8 cellular contexts compared by ENCODE assay signal in the genomic region with DNA sequence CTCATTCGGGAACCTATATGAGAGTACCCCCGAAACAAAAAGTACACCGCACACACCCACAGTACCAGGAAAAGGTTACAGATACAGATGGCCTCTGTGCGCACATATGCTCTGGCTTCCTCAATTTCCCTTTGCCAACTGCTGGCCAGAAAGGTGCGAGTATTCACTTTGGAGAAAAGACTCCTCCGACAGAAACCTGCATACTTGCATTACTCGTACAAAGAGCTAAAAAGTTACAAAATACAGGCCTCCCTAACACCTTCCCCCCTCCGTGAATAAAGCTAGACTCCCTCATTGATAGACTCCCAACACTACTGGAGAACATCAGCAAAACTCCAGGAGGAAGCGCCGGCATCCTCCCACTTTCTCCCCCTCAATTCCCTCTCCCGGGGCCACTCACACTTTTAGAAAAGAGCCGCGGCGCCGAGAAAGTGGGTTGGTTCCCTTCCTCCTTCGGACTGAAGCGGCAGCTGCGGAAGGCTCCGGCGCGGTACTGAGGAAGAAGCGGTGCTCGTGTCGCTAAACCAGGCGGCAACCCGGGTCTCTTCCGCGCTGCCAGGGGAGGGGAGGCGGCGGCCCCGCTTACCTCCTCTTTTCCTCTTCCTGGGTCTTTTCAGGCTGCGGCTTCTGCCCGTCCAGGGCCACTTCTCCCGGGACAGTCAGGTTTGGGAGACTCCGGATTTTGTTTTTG. TPM values are rescaled to one million over a fixed set of nuclear protein-coding genes. Genes with fewer than 3 reads are reported as not detected.
DNase-seq lines count a peak whose midpoint lies in the region; ATAC-seq and TF ChIP-seq lines count a peak whose summit lies in the region.

No MANE protein-coding gene starts in this region.

- H3K9me3 Mint-ChIP-seq in naive B cell, result no peaks in the 10 kb centered on the region

- DNase-seq in ELF-1 (ENCODE audit: low read depth, low spot score) (peak; percentile 41), NAMALWA (ENCODE audit: low spot score) (peak; percentile 70), erythroblast (lab: John Stamatoyannopoulos, UW) (peak; percentile 61 to 75), naive B cell (peak; percentile 64), testis (peak; percentile 55)
- DNase-seq in activated CD8-positive, alpha-beta memory T cell treated with anti-CD3 and anti-CD28 coated beads, Interleukin-2, amount 50 U/mL, for 48 hours, result peak; percentile 74

- peak; percentile 22 for TF ChIP-seq POLR2A in erythroblast (IDR thresholded peaks at IDR 0.05; ENCODE audit: low read length)
- TF ChIP-seq POLR2A in testis (IDR thresholded peaks at IDR 0.05), result no peak

- H3K27ac ChIP-seq in testis, result peak overlapping the region; percentile 86 to 90

- H3K27me3 ChIP-seq in testis, result no peaks in the 10 kb centered on the region

- H3K4me1 Mint-ChIP-seq in naive B cell, result peaks cover 50 to 62% (median 60%) of the 10 kb centered on the region in 3 donors

- peak overlapping the region; percentile 92 to 98 (median 97) for H3K27ac Mint-ChIP-seq in naive B cell

- H3K4me3 ChIP-seq in testis, result peak overlapping the region; percentile 99 to 100

- no peaks in the 10 kb centered on the region for H3K36me3 Mint-ChIP-seq in naive B cell

- no peaks in the 10 kb centered on the region for H3K9me3 ChIP-seq in testis

- intact Hi-C loops in testis (cut with DNase I; ENCODE audit: low total_unique reads), result no loop called here

- H3K4me1 ChIP-seq in testis, result peaks cover 19% of the 10 kb centered on the region

- peak overlapping the region; percentile 92 to 98 (median 96) for H3K4me3 Mint-ChIP-seq in naive B cell

- H3K36me3 ChIP-seq in testis (ENCODE audit: low read depth, missing control alignments), result no peaks in the 10 kb centered on the region

- H3K27me3 Mint-ChIP-seq in naive B cell, result no peaks in the 10 kb centered on the region

- ATAC-seq in naive B cell (ENCODE audit: low read depth in 2 of 2) (peak; percentile 9 to 11), GM21528 (IDR thresholded peaks at IDR 0.05; ENCODE audit: low FRiP score, unreplicated experiment) (no peak), HG03521 (IDR thresholded peaks at IDR 0.05; ENCODE audit: unreplicated experiment) (no peak)

- TF ChIP-seq CTCF in testis (IDR thresholded peaks at IDR 0.05), result no peak

- 1 to 2% methylated on average over 34 to 35 of the region's 35 CpGs for WGBS in testis, 2 donors

RNA-seq across cellular contexts. Expression of a gene that starts 1.2 kb away (rescaled TPM):
- polyA plus RNA-seq in naive B cell (ENCODE audit: low read depth in 6 of 6) (10 to 100 TPM; 35.6 to 64.2 (median 39.0) TPM), testis (ENCODE audit: insufficient read depth, low read depth, low replicate concordance) (44.8 TPM)
- 10 to 100 TPM; 55.4 to 68.5 TPM for total RNA-seq in testis

Comparison
In these comparisons a context has a peak if more than half of its experiments do, and no peak if none do; other contexts are left out.
1. ATAC-seq: peak in naive B cell (2 of 2); none in GM21528 (single experiment) and HG03521 (single experiment).
2. Peak in every context shown above with its lines, with median percentiles within 50 percentile points of each other: DNase-seq.